Comparison of ENCODE assay signal across 1 cellular context in the genomic region with DNA sequence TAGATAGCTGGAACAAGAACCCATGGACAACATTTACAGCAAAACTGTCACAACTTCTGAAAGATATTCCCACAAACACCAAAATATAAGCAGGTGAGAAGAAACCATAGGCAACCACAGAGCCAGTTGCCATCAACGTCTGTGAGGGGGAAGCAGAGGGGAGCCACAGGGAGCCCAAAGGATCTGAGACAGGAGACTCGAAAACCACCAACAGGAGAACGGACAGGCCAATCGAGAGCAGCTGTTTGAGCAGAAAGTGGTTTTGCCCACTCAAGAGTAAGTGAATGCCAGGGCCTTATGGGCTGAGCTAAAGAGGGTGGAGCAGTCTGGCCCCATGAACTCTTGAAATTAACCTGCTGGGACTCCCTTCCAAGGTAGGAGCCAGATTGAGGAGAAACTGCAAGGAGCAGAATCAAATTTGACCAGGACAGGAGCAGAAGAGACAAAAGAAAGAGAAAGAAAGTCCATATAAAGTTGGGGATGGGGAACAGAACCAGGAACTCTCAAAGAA.
TF ChIP-seq lines count a peak whose summit lies in the region.

No MANE protein-coding gene starts in this region.

TF ChIP-seq in A549, 52 proteins besides CTCF, POLR2A, EP300 and RAD21 (continued from another document):
- TF ChIP-seq, protein P1, sequence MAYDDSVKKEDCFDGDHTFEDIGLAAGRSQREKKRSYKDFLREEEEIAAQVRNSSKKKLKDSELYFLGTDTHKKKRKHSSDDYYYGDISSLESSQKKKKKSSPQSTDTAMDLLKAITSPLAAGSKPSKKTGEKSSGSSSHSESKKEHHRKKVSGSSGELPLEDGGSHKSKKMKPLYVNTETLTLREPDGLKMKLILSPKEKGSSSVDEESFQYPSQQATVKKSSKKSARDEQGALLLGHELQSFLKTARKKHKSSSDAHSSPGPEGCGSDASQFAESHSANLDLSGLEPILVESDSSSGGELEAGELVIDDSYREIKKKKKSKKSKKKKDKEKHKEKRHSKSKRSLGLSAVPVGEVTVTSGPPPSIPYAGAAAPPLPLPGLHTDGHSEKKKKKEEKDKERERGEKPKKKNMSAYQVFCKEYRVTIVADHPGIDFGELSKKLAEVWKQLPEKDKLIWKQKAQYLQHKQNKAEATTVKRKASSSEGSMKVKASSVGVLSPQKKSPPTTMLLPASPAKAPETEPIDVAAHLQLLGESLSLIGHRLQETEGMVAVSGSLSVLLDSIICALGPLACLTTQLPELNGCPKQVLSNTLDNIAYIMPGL (CRISPR knock-in tag; IDR thresholded peaks at IDR 0.05; ENCODE audit: borderline replicate concordance) = no peak
- TF ChIP-seq CHD4 (IDR thresholded peaks at IDR 0.05; ENCODE audit: borderline replicate concordance) (no peak), EHF (CRISPR knock-in tag; IDR thresholded peaks at IDR 0.05) (no peak), SREBF2 (IDR thresholded peaks at IDR 0.05) (no peak), JUNB (IDR thresholded peaks at IDR 0.05) (no peak), ZSCAN20 (CRISPR knock-in tag; IDR thresholded peaks at IDR 0.05) (no peak), CHD2 (IDR thresholded peaks at IDR 0.05; ENCODE audit: low read length, partially characterized antibody) (no peak), ATOH8 (CRISPR knock-in tag; IDR thresholded peaks at IDR 0.05; ENCODE audit: low read depth) (no peak), TP53 (CRISPR knock-in tag; IDR thresholded peaks at IDR 0.05) (no peak), PHF8 (IDR thresholded peaks at IDR 0.05; ENCODE audit: borderline replicate concordance, low read depth) (no peak)
- TF ChIP-seq, protein P2, sequence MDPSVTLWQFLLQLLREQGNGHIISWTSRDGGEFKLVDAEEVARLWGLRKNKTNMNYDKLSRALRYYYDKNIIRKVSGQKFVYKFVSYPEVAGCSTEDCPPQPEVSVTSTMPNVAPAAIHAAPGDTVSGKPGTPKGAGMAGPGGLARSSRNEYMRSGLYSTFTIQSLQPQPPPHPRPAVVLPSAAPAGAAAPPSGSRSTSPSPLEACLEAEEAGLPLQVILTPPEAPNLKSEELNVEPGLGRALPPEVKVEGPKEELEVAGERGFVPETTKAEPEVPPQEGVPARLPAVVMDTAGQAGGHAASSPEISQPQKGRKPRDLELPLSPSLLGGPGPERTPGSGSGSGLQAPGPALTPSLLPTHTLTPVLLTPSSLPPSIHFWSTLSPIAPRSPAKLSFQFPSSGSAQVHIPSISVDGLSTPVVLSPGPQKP (IDR thresholded peaks at IDR 0.05; ENCODE audit: low read depth, low read length) = no peak
- TF ChIP-seq, protein P3, sequence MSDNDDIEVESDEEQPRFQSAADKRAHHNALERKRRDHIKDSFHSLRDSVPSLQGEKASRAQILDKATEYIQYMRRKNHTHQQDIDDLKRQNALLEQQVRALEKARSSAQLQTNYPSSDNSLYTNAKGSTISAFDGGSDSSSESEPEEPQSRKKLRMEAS (IDR thresholded peaks at IDR 0.05) = no peak
TF ChIP-seq in A549: peak in this region for 0.
